In the genomic region with DNA sequence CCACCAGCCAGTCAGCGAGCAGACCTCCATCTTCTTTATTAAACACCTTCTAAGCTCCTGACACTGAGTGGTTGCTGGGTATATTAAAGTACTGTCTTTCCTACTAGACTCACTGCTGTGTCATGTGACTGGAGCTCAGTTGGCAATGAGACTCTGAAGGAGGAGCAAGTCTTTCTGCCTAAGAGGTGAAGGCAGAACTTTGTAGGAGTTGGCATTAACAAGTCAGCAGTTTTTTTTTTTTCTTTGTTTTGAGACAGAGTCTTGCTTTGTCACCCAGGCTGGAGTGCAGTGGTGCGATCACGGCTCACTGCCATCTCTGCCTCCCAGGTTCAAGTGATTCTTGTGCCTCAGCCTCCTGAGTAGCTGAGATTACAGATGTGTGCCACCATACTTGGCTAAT, we compare ENCODE assay signal across 21 cellular contexts.
"Had no signal": no experiment of that assay in that cellular context is flagged by ENCODE, and none has a peak within 500 bp of the region (broad histone marks: within the 10 kb centered on the region; RNA-seq: fewer than 3 reads in every experiment).

No MANE protein-coding gene starts in this region.

- H3K36me3 ChIP-seq: cardiac muscle cell, right atrium auricular region, transverse colon, uterus, WERI-Rb-1 had no signal

- ATAC-seq: left lobe of liver had no signal

- H3K9me3 ChIP-seq: right atrium auricular region, transverse colon, uterus had no signal

- DNase-seq: activated CD4-positive, alpha-beta T cell treated with anti-CD3 and anti-CD28 coated beads for 1 hour; activated CD8-positive, alpha-beta memory T cell treated with anti-CD3 and anti-CD28 coated beads for 24 hours; activated gamma-delta T cell treated with Interleukin-2 at 50 U/mL for 16 hours; activated naive CD8-positive, alpha-beta T cell treated with anti-CD3 and anti-CD28 coated beads for 36 hours; amniotic stem cell; effector memory CD4-positive, alpha-beta T cell; foreskin keratinocyte; hypothalamus; islet precursor cell; mammary epithelial cell; naive B cell; stimulated activated CD4-positive, alpha-beta T cell treated with anti-CD3 and anti-CD28 coated beads, Interleukin-15, amount 100 ng/mL, for 24 hours; stimulated activated CD4-positive, alpha-beta T cell treated with anti-CD3 and anti-CD28 coated beads, Interleukin-2, amount 100 ng/mL, for 48 hours; T-helper 2 cell; transverse colon; uterus; WERI-Rb-1 had no signal

- H3K27me3 ChIP-seq: cardiac muscle cell, foreskin keratinocyte, right atrium auricular region, transverse colon, uterus had no signal

- H3K27ac ChIP-seq: cardiac muscle cell, foreskin keratinocyte, right atrium auricular region, skin epidermis, transverse colon, uterus, WERI-Rb-1 had no signal

- H3K4me3 ChIP-seq: cardiac muscle cell, right atrium auricular region, skin epidermis, transverse colon, uterus had no signal

- H3K4me1 ChIP-seq: uterus had no signal
